In the genomic region with DNA sequence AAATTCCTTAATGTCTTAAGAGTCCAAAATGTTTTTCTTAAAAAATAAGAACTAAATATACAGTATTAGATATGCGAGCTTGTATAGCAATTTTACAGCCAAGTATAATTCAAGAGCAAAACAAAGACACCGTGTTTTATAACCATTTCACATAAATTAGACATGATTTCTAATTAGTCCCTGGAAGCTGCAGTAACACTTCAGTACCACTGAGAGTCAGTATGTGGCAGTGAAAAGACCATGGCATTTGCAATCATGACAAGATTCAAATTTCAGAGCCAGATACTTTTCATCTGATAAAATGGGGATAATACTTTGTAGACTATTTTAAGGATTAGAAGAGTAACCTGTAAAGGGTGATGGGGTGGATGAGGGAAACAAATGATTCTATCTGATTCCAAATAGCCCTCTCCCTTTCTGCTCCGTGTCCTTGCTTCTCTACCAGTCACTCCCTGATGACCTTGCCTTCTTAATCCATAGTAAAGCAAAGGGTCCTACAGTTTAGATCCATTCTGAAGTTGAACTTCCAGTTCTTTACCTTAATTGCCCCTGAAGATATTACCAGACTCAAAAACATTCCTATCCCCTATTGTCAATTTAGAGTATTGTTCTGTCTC, we compare ENCODE assay signal across 9 cellular contexts.
DNase-seq lines count a peak whose midpoint lies in the region; ATAC-seq and TF ChIP-seq lines count a peak whose summit lies in the region.
"Had no signal": no experiment of that assay in that cellular context is flagged by ENCODE, and none has a peak within 500 bp of the region (broad histone marks: within the 10 kb centered on the region; RNA-seq: fewer than 3 reads in every experiment).

No MANE protein-coding gene starts in this region.

- 42 to 46% methylated on average over 3 of the region's 3 CpGs for WGBS in testis, 2 donors

- no peaks in the 10 kb centered on the region for H3K4me1 Mint-ChIP-seq in activated CD8-positive, alpha-beta memory T cell treated with anti-CD3 and anti-CD28 coated beads, Interleukin-2, amount 10 ng/mL, durations not matched to agents 7 days and 5 days
- H3K4me1 Mint-ChIP-seq: central memory CD8-positive, alpha-beta T cell had no signal

- no peak overlapping the region for H3K27ac ChIP-seq in testis

- no peak for TF ChIP-seq POLR2A in testis (IDR thresholded peaks at IDR 0.05)

- DNase-seq in activated CD8-positive, alpha-beta memory T cell treated with anti-CD3 and anti-CD28 coated beads, Interleukin-2, amount 10 ng/mL, durations not matched to agents 7 days and 5 days, result no peak
- DNase-seq in activated CD8-positive, alpha-beta memory T cell treated with anti-CD3 and anti-CD28 coated beads for 24 hours, result no peak
- DNase-seq in HAP-1 (ENCODE audit: low spot score in 2 of 2) (peak; percentile 14 to 85), NCI-H1694 (lab: John Stamatoyannopoulos, UW) (peak; percentile 8), astrocyte of the cerebellum (ENCODE audit: low read depth) (peak; percentile 28), iPS-NIHi7 (ENCODE audit: extremely low spot score) (peak; percentile 33), testis (no peak)

- CTCF ChIA-PET in activated CD8-positive, alpha-beta memory T cell treated with anti-CD3 and anti-CD28 coated beads, Interleukin-2, amount 10 ng/mL, durations not matched to agents 7 days and 5 days (lab: Charles Lee), result interaction anchor here (0.7 to 1.7 kb wide), 3 partner anchors 226 to 342 kb away, joined by 3 to 5 read pairs (median 4); no protein-coding TSS in a partner anchor

- H3K27me3 ChIP-seq in HAP-1 (ENCODE audit: low read depth) (no peaks in the 10 kb centered on the region), testis (no peaks in the 10 kb centered on the region)

- H3K27me3 Mint-ChIP-seq in activated CD8-positive, alpha-beta memory T cell treated with anti-CD3 and anti-CD28 coated beads, Interleukin-2, amount 10 ng/mL, durations not matched to agents 7 days and 5 days, result no peaks in the 10 kb centered on the region
- H3K27me3 Mint-ChIP-seq: central memory CD8-positive, alpha-beta T cell had no signal

- H3K27ac Mint-ChIP-seq in activated CD8-positive, alpha-beta memory T cell treated with anti-CD3 and anti-CD28 coated beads, Interleukin-2, amount 10 ng/mL, durations not matched to agents 7 days and 5 days, result no peak overlapping the region

- peaks cover 19% of the 10 kb centered on the region for H3K4me1 ChIP-seq in HAP-1
- no peaks in the 10 kb centered on the region for H3K4me1 ChIP-seq in testis

- H3K4me3 ChIP-seq in HAP-1, result no peak overlapping the region
- no peak overlapping the region for H3K4me3 ChIP-seq in astrocyte of the cerebellum (ENCODE audit: low read depth, low read length)
- H3K4me3 ChIP-seq in testis, result no peak overlapping the region

- TF ChIP-seq CTCF in astrocyte of the cerebellum (IDR thresholded peaks at IDR 0.05; ENCODE audit: low read depth, low read length, missing control alignments) (peak; percentile 80), testis (IDR thresholded peaks at IDR 0.05) (peak; percentile 64 to 79 (median 76))

- intact Hi-C loops in testis (cut with DNase I; ENCODE audit: low total_unique reads), result no loop called here

- peak; percentile 68 for ATAC-seq in activated CD8-positive, alpha-beta memory T cell treated with anti-CD3 and anti-CD28 coated beads, Interleukin-2, amount 10 ng/mL, durations not matched to agents 7 days and 5 days
- ATAC-seq in HG02840 (IDR thresholded peaks at IDR 0.05; ENCODE audit: low FRiP score, unreplicated experiment), result no peak

- H3K36me3 ChIP-seq in HAP-1 (replicated peaks) (no peaks in the 10 kb centered on the region), testis (ENCODE audit: low read depth, missing control alignments) (no peaks in the 10 kb centered on the region)

- H3K9me3 ChIP-seq in HAP-1 (no peaks in the 10 kb centered on the region), testis (no peaks in the 10 kb centered on the region)

- no peak overlapping the region for H3K4me3 Mint-ChIP-seq in activated CD8-positive, alpha-beta memory T cell treated with anti-CD3 and anti-CD28 coated beads, Interleukin-2, amount 10 ng/mL, durations not matched to agents 7 days and 5 days
- H3K4me3 Mint-ChIP-seq: central memory CD8-positive, alpha-beta T cell had no signal

- H3K36me3 Mint-ChIP-seq in activated CD8-positive, alpha-beta memory T cell treated with anti-CD3 and anti-CD28 coated beads, Interleukin-2, amount 10 ng/mL, durations not matched to agents 7 days and 5 days, result no peaks in the 10 kb centered on the region

- H3K9me3 Mint-ChIP-seq in activated CD8-positive, alpha-beta memory T cell treated with anti-CD3 and anti-CD28 coated beads, Interleukin-2, amount 10 ng/mL, durations not matched to agents 7 days and 5 days (ENCODE audit: low read depth), result no peaks in the 10 kb centered on the region
- H3K9me3 Mint-ChIP-seq: central memory CD8-positive, alpha-beta T cell had no signal

- in situ Hi-C loops in HAP-1 (cut with MboI; ENCODE audit: low sequenced_read_pairs) (loop anchor here (25.0 kb wide), 2 partner anchors 222 to 347 kb away; a partner anchor contains a TSS), astrocyte of the cerebellum (cut with HindIII; ENCODE audit: low sequenced_read_pairs) (no loop called here)

Comparison
In these comparisons a context has a peak if more than half of its experiments do, and no peak if none do; other contexts are left out.
1. DNase-seq: peak in HAP-1 (2 of 2), NCI-H1694 (single experiment), astrocyte of the cerebellum (single experiment) and iPS-NIHi7 (single experiment); none in activated CD8-positive, alpha-beta memory T cell treated with anti-CD3 and anti-CD28 coated beads, Interleukin-2, amount 10 ng/mL, durations not matched to agents 7 days and 5 days (single experiment), activated CD8-positive, alpha-beta memory T cell treated with anti-CD3 and anti-CD28 coated beads for 24 hours (single experiment) and testis (single experiment).